Comparison of ENCODE assay signal across 5 cellular contexts in genomic region chr5:139409116-139409515, GRCh38. TPM values are rescaled to one million over a fixed set of nuclear protein-coding genes. Genes with fewer than 3 reads are reported as not detected.
"Had no signal": no experiment of that assay in that cellular context is flagged by ENCODE, and none has a peak within 500 bp of the region (broad histone marks: within the 10 kb centered on the region; RNA-seq: fewer than 3 reads in every experiment).

No MANE protein-coding gene starts in this region.

RNA-seq across cellular contexts. Expression of gene MZB1, which starts 19.4 kb away (rescaled TPM):
- total RNA-seq: astrocyte had no signal

RNA-seq across cellular contexts. Expression of gene SLC23A1, which starts 26.0 kb away (rescaled TPM):
- total RNA-seq: activated naive CD8-positive, alpha-beta T cell treated with anti-CD3 and anti-CD28 coated beads for 36 hours; aorta; astrocyte; cardiac septum; cerebellum had no signal
